Comparison of ENCODE assay signal across 1 cellular context in the genomic region with DNA sequence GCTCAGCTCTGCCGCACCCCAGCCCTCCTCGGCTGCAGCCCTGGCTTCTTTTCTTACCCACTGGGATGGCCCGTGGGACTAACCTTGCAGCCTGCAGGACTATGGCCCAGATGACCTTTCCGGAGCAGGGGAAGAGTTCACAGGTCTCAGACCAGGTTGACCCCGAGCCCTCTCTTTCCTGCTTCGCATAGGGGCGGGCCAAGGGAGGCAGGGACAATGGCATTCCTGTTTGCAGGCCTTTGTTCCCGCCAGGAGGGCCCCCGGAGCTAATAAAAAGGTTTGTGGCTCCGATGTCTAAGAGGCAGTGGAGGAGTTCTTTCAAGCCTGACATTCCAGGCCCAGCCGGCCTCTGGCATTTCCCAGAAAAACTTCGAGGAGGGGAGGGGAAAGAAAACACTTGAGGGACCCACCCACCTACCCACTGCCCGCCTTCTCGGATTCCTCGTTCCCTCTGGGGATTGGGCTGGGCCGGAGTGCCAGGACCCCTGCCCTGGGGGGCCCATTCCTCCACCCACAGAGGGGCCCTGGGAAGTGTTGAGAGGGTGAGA.
TF ChIP-seq lines count a peak whose summit lies in the region.

No MANE protein-coding gene starts in this region.

TF ChIP-seq in WTC11, 78 proteins besides CTCF, POLR2A, EP300 and RAD21 (continued from another document):
- TF ChIP-seq, protein P1, sequence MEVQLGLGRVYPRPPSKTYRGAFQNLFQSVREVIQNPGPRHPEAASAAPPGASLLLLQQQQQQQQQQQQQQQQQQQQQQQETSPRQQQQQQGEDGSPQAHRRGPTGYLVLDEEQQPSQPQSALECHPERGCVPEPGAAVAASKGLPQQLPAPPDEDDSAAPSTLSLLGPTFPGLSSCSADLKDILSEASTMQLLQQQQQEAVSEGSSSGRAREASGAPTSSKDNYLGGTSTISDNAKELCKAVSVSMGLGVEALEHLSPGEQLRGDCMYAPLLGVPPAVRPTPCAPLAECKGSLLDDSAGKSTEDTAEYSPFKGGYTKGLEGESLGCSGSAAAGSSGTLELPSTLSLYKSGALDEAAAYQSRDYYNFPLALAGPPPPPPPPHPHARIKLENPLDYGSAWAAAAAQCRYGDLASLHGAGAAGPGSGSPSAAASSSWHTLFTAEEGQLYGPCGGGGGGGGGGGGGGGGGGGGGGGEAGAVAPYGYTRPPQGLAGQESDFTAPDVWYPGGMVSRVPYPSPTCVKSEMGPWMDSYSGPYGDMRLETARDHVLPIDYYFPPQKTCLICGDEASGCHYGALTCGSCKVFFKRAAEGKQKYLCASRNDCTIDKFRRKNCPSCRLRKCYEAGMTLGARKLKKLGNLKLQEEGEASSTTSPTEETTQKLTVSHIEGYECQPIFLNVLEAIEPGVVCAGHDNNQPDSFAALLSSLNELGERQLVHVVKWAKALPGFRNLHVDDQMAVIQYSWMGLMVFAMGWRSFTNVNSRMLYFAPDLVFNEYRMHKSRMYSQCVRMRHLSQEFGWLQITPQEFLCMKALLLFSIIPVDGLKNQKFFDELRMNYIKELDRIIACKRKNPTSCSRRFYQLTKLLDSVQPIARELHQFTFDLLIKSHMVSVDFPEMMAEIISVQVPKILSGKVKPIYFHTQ (CRISPR knock-in tag; IDR thresholded peaks at IDR 0.05) = no peak
- TF ChIP-seq TEAD4 (CRISPR knock-in tag; IDR thresholded peaks at IDR 0.05) = peak; percentile 84
- TF ChIP-seq NFE2L1 (CRISPR knock-in tag; IDR thresholded peaks at IDR 0.05) = no peak
- TF ChIP-seq, protein P2, sequence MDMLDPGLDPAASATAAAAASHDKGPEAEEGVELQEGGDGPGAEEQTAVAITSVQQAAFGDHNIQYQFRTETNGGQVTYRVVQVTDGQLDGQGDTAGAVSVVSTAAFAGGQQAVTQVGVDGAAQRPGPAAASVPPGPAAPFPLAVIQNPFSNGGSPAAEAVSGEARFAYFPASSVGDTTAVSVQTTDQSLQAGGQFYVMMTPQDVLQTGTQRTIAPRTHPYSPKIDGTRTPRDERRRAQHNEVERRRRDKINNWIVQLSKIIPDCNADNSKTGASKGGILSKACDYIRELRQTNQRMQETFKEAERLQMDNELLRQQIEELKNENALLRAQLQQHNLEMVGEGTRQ (CRISPR knock-in tag; IDR thresholded peaks at IDR 0.05) = peak; percentile 16; the same call in 1 of the 2 replicates
- no peak for TF ChIP-seq MYBL2 (CRISPR knock-in tag; IDR thresholded peaks at IDR 0.05)
- peak; percentile 94 for TF ChIP-seq TEAD1 (CRISPR knock-in tag; IDR thresholded peaks at IDR 0.05)
- TF ChIP-seq HMGA2 (CRISPR knock-in tag; IDR thresholded peaks at IDR 0.05) = no peak
- TF ChIP-seq SP1 (CRISPR knock-in tag; conservative IDR thresholded peaks at IDR 0.05) = peak; percentile 65
- no peak for TF ChIP-seq ATF1 (CRISPR knock-in tag; IDR thresholded peaks at IDR 0.05)
- no peak for TF ChIP-seq RORB (CRISPR knock-in tag; IDR thresholded peaks at IDR 0.05)
- TF ChIP-seq NR1H2 (CRISPR knock-in tag; IDR thresholded peaks at IDR 0.05) = no peak
TF ChIP-seq in WTC11: peak in this region for 4.
